27 cellular contexts compared by ENCODE assay signal in genomic region chr14:29465095-29465494, GRCh38.
"Had no signal": no experiment of that assay in that cellular context is flagged by ENCODE, and none has a peak within 500 bp of the region (broad histone marks: within the 10 kb centered on the region; RNA-seq: fewer than 3 reads in every experiment).

No MANE protein-coding gene starts in this region.

- H3K9me3 Mint-ChIP-seq: nephron had no signal

- H3K4me1 Mint-ChIP-seq: activated naive CD4-positive, alpha-beta T cell treated with anti-CD3 and anti-CD28 coated beads, Interleukin-2, amount 10 ng/mL, durations not matched to agents 7 days and 5 days; activated naive CD8-positive, alpha-beta T cell treated with anti-CD3 and anti-CD28 coated beads, Interleukin-2, amount 50 U/mL, for 24 hours; stimulated activated effector memory CD8-positive, alpha-beta T cell treated with anti-CD3 and anti-CD28 coated beads, Interleukin-12 subunit alpha, Interleukin-12 subunit beta, amount 100 ng/mL, for 72 hours had no signal

- DNase-seq: activated CD4-positive, alpha-beta T cell treated with anti-CD3 and anti-CD28 coated beads for 1 hour; activated CD8-positive, alpha-beta memory T cell treated with anti-CD3 and anti-CD28 coated beads for 24 hours; activated CD8-positive, alpha-beta memory T cell treated with anti-CD3 and anti-CD28 coated beads, Interleukin-2, amount 50 U/mL, for 48 hours; activated effector memory CD4-positive, alpha-beta T cell treated with Interleukin-2 at 50 U/mL for 16 hours; activated naive CD4-positive, alpha-beta T cell treated with anti-CD3 and anti-CD28 coated beads, Interleukin-2, amount 10 ng/mL, durations not matched to agents 7 days and 5 days; activated naive CD8-positive, alpha-beta T cell treated with anti-CD3 and anti-CD28 coated beads, Interleukin-2, amount 50 U/mL, for 24 hours; activated T-cell treated with anti-CD3 and anti-CD28 coated beads, Interleukin-2, amount 50 U/mL, for 48 hours; aorta; cortex of kidney; effector memory CD4-positive, alpha-beta T cell; esophagus squamous epithelium; foreskin fibroblast; glutamatergic neuron; hippocampal formation; islet precursor cell; mammary epithelial cell; midbrain; posterior cingulate gyrus; sigmoid colon; stimulated activated CD4-positive, alpha-beta T cell treated with anti-CD3 and anti-CD28 coated beads, Interleukin-4, amount 100 ng/mL, for 24 hours; stomach; trophoblast cell; WERI-Rb-1 had no signal

- H3K9me3 ChIP-seq: breast epithelium, esophagus squamous epithelium, sigmoid colon, stomach, vagina had no signal

- H3K4me3 Mint-ChIP-seq: activated naive CD4-positive, alpha-beta T cell treated with anti-CD3 and anti-CD28 coated beads, Interleukin-2, amount 10 ng/mL, durations not matched to agents 7 days and 5 days; activated naive CD8-positive, alpha-beta T cell treated with anti-CD3 and anti-CD28 coated beads, Interleukin-2, amount 50 U/mL, for 24 hours; nephron; stimulated activated effector memory CD8-positive, alpha-beta T cell treated with anti-CD3 and anti-CD28 coated beads, Interleukin-12 subunit alpha, Interleukin-12 subunit beta, amount 100 ng/mL, for 72 hours had no signal

- H3K27me3 Mint-ChIP-seq: activated naive CD4-positive, alpha-beta T cell treated with anti-CD3 and anti-CD28 coated beads, Interleukin-2, amount 10 ng/mL, durations not matched to agents 7 days and 5 days; activated naive CD8-positive, alpha-beta T cell treated with anti-CD3 and anti-CD28 coated beads, Interleukin-2, amount 50 U/mL, for 24 hours had no signal

- H3K4me3 ChIP-seq: breast epithelium, esophagus squamous epithelium, sigmoid colon, stomach, vagina had no signal

- H3K27ac Mint-ChIP-seq: activated naive CD4-positive, alpha-beta T cell treated with anti-CD3 and anti-CD28 coated beads, Interleukin-2, amount 10 ng/mL, durations not matched to agents 7 days and 5 days; activated naive CD8-positive, alpha-beta T cell treated with anti-CD3 and anti-CD28 coated beads, Interleukin-2, amount 50 U/mL, for 24 hours; nephron; stimulated activated effector memory CD8-positive, alpha-beta T cell treated with anti-CD3 and anti-CD28 coated beads, Interleukin-12 subunit alpha, Interleukin-12 subunit beta, amount 100 ng/mL, for 72 hours had no signal

- H3K27me3 ChIP-seq: breast epithelium, esophagus squamous epithelium, sigmoid colon, vagina had no signal

- H3K4me1 ChIP-seq: breast epithelium, esophagus squamous epithelium, sigmoid colon, stomach, vagina had no signal

- H3K36me3 Mint-ChIP-seq: activated naive CD4-positive, alpha-beta T cell treated with anti-CD3 and anti-CD28 coated beads, Interleukin-2, amount 10 ng/mL, durations not matched to agents 7 days and 5 days; stimulated activated effector memory CD8-positive, alpha-beta T cell treated with anti-CD3 and anti-CD28 coated beads, Interleukin-12 subunit alpha, Interleukin-12 subunit beta, amount 100 ng/mL, for 72 hours had no signal

- H3K36me3 ChIP-seq: breast epithelium, esophagus squamous epithelium, sigmoid colon, stomach, vagina, WERI-Rb-1 had no signal
